ENCODE assay signal across 1 cellular context in genomic region chr9:75132244-75132643, GRCh38.
TF ChIP-seq lines count a peak whose summit lies in the region.

No MANE protein-coding gene starts in this region.

TF ChIP-seq in GM23338, 12 proteins besides CTCF, POLR2A, EP300 and RAD21 (continued from another document):
- TF ChIP-seq ZNF462 (CRISPR knock-in tag; IDR thresholded peaks at IDR 0.05): no peak
- no peak for TF ChIP-seq ETS1 (IDR thresholded peaks at IDR 0.05)
- no peak for TF ChIP-seq ZNF114 (CRISPR knock-in tag; IDR thresholded peaks at IDR 0.05)
TF ChIP-seq in GM23338: peak in this region for 0.
